8 cellular contexts compared by ENCODE assay signal in genomic region chr9:131727795-131728545, GRCh38. TPM values are rescaled to one million over a fixed set of nuclear protein-coding genes. Genes with fewer than 3 reads are reported as not detected.
DNase-seq lines count a peak whose midpoint lies in the region; ATAC-seq and TF ChIP-seq lines count a peak whose summit lies in the region.

No MANE protein-coding gene starts in this region.

- no peaks in the 10 kb centered on the region for H3K27me3 ChIP-seq in GM06990 (replicated peaks; ENCODE audit: control insufficient read depth, insufficient read depth, low read length)
- no peaks in the 10 kb centered on the region for H3K27me3 ChIP-seq in HL-60 (ENCODE audit: insufficient read depth, poor library complexity, severe bottlenecking)
- H3K27me3 ChIP-seq in naive thymus-derived CD4-positive, alpha-beta T cell (ENCODE audit: control insufficient read depth in 2 of 2, insufficient read depth in 2 of 2, low read length in 2 of 2): no peaks in the 10 kb centered on the region

- intact Hi-C loops in naive thymus-derived CD4-positive, alpha-beta T cell (cut with micrococcal nuclease): loop anchor here (1.0 to 5.0 kb wide), 7 partner anchors 18 to 475 kb away; no protein-coding TSS in a partner anchor

- no peaks in the 10 kb centered on the region for H3K9me3 Mint-ChIP-seq in naive thymus-derived CD4-positive, alpha-beta T cell

- H3K4me3 Mint-ChIP-seq in naive thymus-derived CD4-positive, alpha-beta T cell: peak overlapping the region; percentile 69 to 88 (median 80)

- H3K4me1 Mint-ChIP-seq in naive thymus-derived CD4-positive, alpha-beta T cell: peaks cover 55 to 94% (median 84%) of the 10 kb centered on the region in 7 donors

- no peaks in the 10 kb centered on the region for H3K9me3 ChIP-seq in naive thymus-derived CD4-positive, alpha-beta T cell (ENCODE audit: control insufficient read depth in 2 of 3, low read length in 3 of 3)

- no peaks in the 10 kb centered on the region for H3K36me3 ChIP-seq in GM06990 (ENCODE audit: control insufficient read depth, insufficient read depth, low read length)
- H3K36me3 ChIP-seq in naive thymus-derived CD4-positive, alpha-beta T cell (ENCODE audit: control insufficient read depth in 2 of 3, insufficient read depth in 3 of 3, low read length in 3 of 3): no peaks in the 10 kb centered on the region

- CTCF ChIA-PET in naive thymus-derived CD4-positive, alpha-beta T cell (lab: Charles Lee): interaction anchor here (0.5 to 2.8 kb wide), 11 partner anchors 9 to 506 kb away, joined by 3 to 10 read pairs (median 4); no protein-coding TSS in a partner anchor

- H3K27me3 Mint-ChIP-seq in naive thymus-derived CD4-positive, alpha-beta T cell: no peaks in the 10 kb centered on the region

- H3K36me3 Mint-ChIP-seq in naive thymus-derived CD4-positive, alpha-beta T cell: peaks cover 0 to 31% (median 6%) of the 10 kb centered on the region in 5 donors

- H3K27ac ChIP-seq in HL-60 (replicated peaks): peak overlapping the region; percentile 49
- H3K27ac ChIP-seq in naive thymus-derived CD4-positive, alpha-beta T cell (ENCODE audit: low read depth, low read length): peak overlapping the region; percentile 95

- POLR2A ChIA-PET in naive thymus-derived CD4-positive, alpha-beta T cell (lab: Charles Lee): interaction anchor here (0.5 to 2.5 kb wide), 8 partner anchors 9 to 1216 kb away, joined by 3 to 10 read pairs (median 4); partner anchors contain the start of genes RAPGEF1 and TSC1

- H3K27ac Mint-ChIP-seq in naive thymus-derived CD4-positive, alpha-beta T cell: peak overlapping the region; percentile 89 to 99 (median 97)

- peaks cover 61 to 66% of the 10 kb centered on the region in 2 donors for H3K4me1 ChIP-seq in naive thymus-derived CD4-positive, alpha-beta T cell (ENCODE audit: control insufficient read depth in 2 of 2, insufficient read depth in 2 of 2, low read length in 2 of 2)

- TF ChIP-seq CTCF in GM06990 (IDR thresholded peaks at IDR 0.05; ENCODE audit: insufficient read depth, low read length, poor library complexity, severe bottlenecking) (no peak), HL-60 (IDR thresholded peaks at IDR 0.05; ENCODE audit: insufficient read depth, low read length) (no peak)

- DNase-seq in GM06990 (ENCODE audit: extremely low read depth, insufficient read length) (peak; percentile 68), HL-60 (ENCODE audit: low read depth in 1 of 2, low spot score in 1 of 2) (no peak), astrocyte of the hippocampus (ENCODE audit: low read depth, low spot score) (peak; percentile 73), GM19238 (ENCODE audit: insufficient read length, low spot score) (no peak), middle frontal gyrus (ENCODE audit: extremely low spot score, low spot score) (no peak)
- DNase-seq in naive thymus-derived CD4-positive, alpha-beta T cell: peak in 1 of 9 donors; percentile 10
- DNase-seq in activated CD8-positive, alpha-beta memory T cell treated with anti-CD3 and anti-CD28 coated beads, Interleukin-2, amount 50 U/mL, for 48 hours: no peak

- ATAC-seq in naive thymus-derived CD4-positive, alpha-beta T cell: no peak
- ATAC-seq in GM19395 (IDR thresholded peaks at IDR 0.05; ENCODE audit: unreplicated experiment): no peak

- H3K4me3 ChIP-seq in GM06990 (replicated peaks; ENCODE audit: low read depth, low read length) (peak overlapping the region; percentile 50), HL-60 (replicated peaks; ENCODE audit: insufficient read depth, low read length) (no peak overlapping the region)
- peak overlapping the region; percentile 9 for H3K4me3 ChIP-seq in naive thymus-derived CD4-positive, alpha-beta T cell (ENCODE audit: low read length)

RNA-seq across cellular contexts. Expression of gene RAPGEF1, which starts 11.9 kb away (rescaled TPM):
- 100 to 1,000 TPM in 2 of 5 experiments, 10 to 100 TPM in 3; 81.1 to 181 (median 85.8) TPM for total RNA-seq in naive thymus-derived CD4-positive, alpha-beta T cell
- polyA plus RNA-seq in naive thymus-derived CD4-positive, alpha-beta T cell: 1 to 10 TPM; 1.2 to 4.7 TPM

Comparison
In these comparisons a context has a peak if more than half of its experiments do, and no peak if none do; other contexts are left out.
1. DNase-seq: peak in GM06990 (single experiment) and astrocyte of the hippocampus (single experiment); none in HL-60 (0 of 2), GM19238 (single experiment), middle frontal gyrus (single experiment) and activated CD8-positive, alpha-beta memory T cell treated with anti-CD3 and anti-CD28 coated beads, Interleukin-2, amount 50 U/mL, for 48 hours (single experiment).